14 cellular contexts compared by ENCODE assay signal in genomic region chr2:9809448-9810088, GRCh38. TPM values are rescaled to one million over a fixed set of nuclear protein-coding genes. Genes with fewer than 3 reads are reported as not detected.
DNase-seq lines count a peak whose midpoint lies in the region; ATAC-seq and TF ChIP-seq lines count a peak whose summit lies in the region.
"Had no signal": no experiment of that assay in that cellular context is flagged by ENCODE, and none has a peak within 500 bp of the region (broad histone marks: within the 10 kb centered on the region; RNA-seq: fewer than 3 reads in every experiment).

No MANE protein-coding gene starts in this region.

- H3K27me3 ChIP-seq in colonic mucosa (no peaks in the 10 kb centered on the region), prostate gland (replicated peaks; ENCODE audit: insufficient read depth) (no peaks in the 10 kb centered on the region)
- H3K27me3 ChIP-seq: right lobe of liver had no signal

- intact Hi-C loops in colonic mucosa (cut with DNase I) (loop anchor here (5.0 to 10.0 kb wide), 2 partner anchors 145 to 238 kb away; partner anchors contain the start of gene GRHL1), prostate gland (cut with DNase I) (loop anchor here (10.0 kb wide), 2 partner anchors 175 to 625 kb away; no protein-coding TSS in a partner anchor)

- H3K27ac ChIP-seq in colonic mucosa, result no peak overlapping the region
- peak overlapping the region; percentile 21 to 45 for H3K27ac ChIP-seq in prostate gland
- H3K27ac ChIP-seq: right lobe of liver had no signal

- peaks cover 11% of the 10 kb centered on the region for H3K4me1 ChIP-seq in colonic mucosa
- peaks cover 7% of the 10 kb centered on the region for H3K4me1 ChIP-seq in prostate gland (replicated peaks)

- no peak for TF ChIP-seq POLR2A in prostate gland (IDR thresholded peaks at IDR 0.05)

- H3K9me3 ChIP-seq in colonic mucosa, result no peaks in the 10 kb centered on the region
- no peaks in the 10 kb centered on the region for H3K9me3 ChIP-seq in prostate gland
- H3K9me3 ChIP-seq: right lobe of liver had no signal

- no peak for ATAC-seq in GM18868 (IDR thresholded peaks at IDR 0.05; ENCODE audit: unreplicated experiment)
- ATAC-seq: right lobe of liver had no signal

- no peaks in the 10 kb centered on the region for H3K36me3 ChIP-seq in colonic mucosa
- H3K36me3 ChIP-seq in prostate gland, result no peaks in the 10 kb centered on the region
- H3K36me3 ChIP-seq: right lobe of liver had no signal

- DNase-seq in GM13976 (ENCODE audit: low spot score) (peak; percentile 26), NCI-H187 treated with DMSO at 0.1 percent for 48 hours (lab: John Stamatoyannopoulos, UW) (peak; percentile 4), colonic mucosa (peak; percentile 59), prostate gland (ENCODE audit: low spot score) (no peak), foreskin melanocyte (no peak), UCSD-AML1 (lab: John Stamatoyannopoulos, UW; ENCODE audit: unreplicated experiment) (no peak)
- DNase-seq: activated CD8-positive, alpha-beta memory T cell treated with anti-CD3 and anti-CD28 coated beads, Interleukin-2, amount 50 U/mL, for 4 hours; H9; NCI-H1048; NCI-H524; stimulated activated CD4-positive, alpha-beta T cell treated with anti-CD3 and anti-CD28 coated beads, Interleukin-4, amount 100 ng/mL, for 4 hours; T-helper 1 cell had no signal

- 52% methylated on average over 10 of the region's 15 CpGs for WGBS in prostate gland

- H3K4me3 ChIP-seq in colonic mucosa (no peak overlapping the region), prostate gland (no peak overlapping the region)
- H3K4me3 ChIP-seq: right lobe of liver had no signal

- TF ChIP-seq CTCF in GM13976 (IDR thresholded peaks at IDR 0.05; ENCODE audit: borderline replicate concordance, control extremely low read depth, extremely low read depth, insufficient read depth, missing control alignments), result no peak
- TF ChIP-seq CTCF in colonic mucosa (IDR thresholded peaks at IDR 0.05), result no peak
- no peak for TF ChIP-seq CTCF in prostate gland (IDR thresholded peaks at IDR 0.05)

- H3K9ac ChIP-seq in colonic mucosa (ENCODE audit: low read depth in 2 of 2, low read length in 2 of 2), result no peak overlapping the region

- in situ Hi-C loops in GM13976 (cut with MboI; ENCODE audit: low sequenced_read_pairs, unreplicated experiment), result loop anchor here (10.0 kb wide), 1 partner anchor 245 kb away; no protein-coding TSS in a partner anchor

RNA-seq across cellular contexts. Expression of gene TAF1B, which starts 33.7 kb away (rescaled TPM):
- total RNA-seq in colonic mucosa, result 10 to 100 TPM in 1 of 2 donors, 1 to 10 TPM in 1; 8.8 to 13.0 TPM
- total RNA-seq in prostate gland, result 10 to 100 TPM; 14.8 to 16.0 TPM

Comparison
In these comparisons a context has a peak if more than half of its experiments do, and no peak if none do; other contexts are left out.
1. DNase-seq: peak in GM13976 (single experiment), NCI-H187 treated with DMSO at 0.1 percent for 48 hours (single experiment) and colonic mucosa (single experiment); none in prostate gland (single experiment), foreskin melanocyte (single experiment) and UCSD-AML1 (single experiment).